ENCODE assay signal across 33 cellular contexts in the genomic region with DNA sequence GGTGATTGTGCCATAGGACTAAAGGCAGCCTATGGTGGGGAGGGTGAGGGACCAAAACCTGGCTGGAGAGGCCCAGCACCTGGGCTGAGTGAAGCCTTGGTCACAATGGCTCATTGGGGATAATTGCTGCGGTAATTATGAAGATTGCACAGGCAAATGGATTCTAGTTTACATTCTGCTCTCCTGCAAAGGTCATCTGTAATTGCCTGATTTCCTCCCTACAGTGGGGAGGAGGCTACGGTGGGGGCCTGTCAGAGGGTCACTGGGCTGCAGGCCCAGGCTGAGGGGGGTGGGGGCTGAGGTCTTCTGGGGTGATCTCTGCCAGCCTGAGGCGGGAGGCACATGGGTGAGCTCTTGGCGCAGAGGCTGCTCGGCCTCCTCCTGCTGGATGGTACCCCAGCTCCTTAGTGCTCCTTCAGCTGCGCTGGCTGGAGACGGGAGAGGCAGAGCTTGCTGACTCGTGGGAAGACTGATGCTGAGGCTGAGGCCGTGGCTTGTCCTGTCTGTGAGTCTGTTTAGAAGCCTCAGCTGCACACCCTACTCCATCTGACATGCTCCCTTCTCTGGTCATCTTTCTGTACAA. TPM values are rescaled to one million over a fixed set of nuclear protein-coding genes. Genes with fewer than 3 reads are reported as not detected.
DNase-seq lines count a peak whose midpoint lies in the region; ATAC-seq and TF ChIP-seq lines count a peak whose summit lies in the region.
"Had no signal": no experiment of that assay in that cellular context is flagged by ENCODE, and none has a peak within 500 bp of the region (broad histone marks: within the 10 kb centered on the region; RNA-seq: fewer than 3 reads in every experiment).

No MANE protein-coding gene starts in this region.

- H3K27ac ChIP-seq in RWPE2 (ENCODE audit: poor library complexity, severe bottlenecking) (no peak overlapping the region), upper lobe of left lung (no peak overlapping the region), SJCRH30 (no peak overlapping the region)
- H3K27ac ChIP-seq: ascending aorta, coronary artery, epithelial cell of prostate, neural progenitor cell, right atrium auricular region, VCaP had no signal

- peak; percentile 59 for DNase-seq in activated effector memory CD4-positive, alpha-beta T cell treated with anti-CD3 and anti-CD28 coated beads, Interleukin-2, amount 50 U/mL, for 16 hours
- no peak for DNase-seq in activated effector memory CD4-positive, alpha-beta T cell treated with Interleukin-2 at 50 U/mL for 16 hours
- DNase-seq in NCI-H1930 (lab: John Stamatoyannopoulos, UW) (peak; percentile 74 to 80), RWPE2 (ENCODE audit: low spot score) (peak; percentile 42), upper lobe of left lung (no peak), SJCRH30 (no peak), SW 1271 (lab: John Stamatoyannopoulos, UW) (no peak)
- DNase-seq: activated CD4-positive, alpha-beta T cell treated with anti-CD3 and anti-CD28 coated beads for 4 hours; activated CD8-positive, alpha-beta memory T cell treated with anti-CD3 and anti-CD28 coated beads for 24 hours; CD4-positive, CD25-positive, alpha-beta regulatory T cell; effector CD8-positive, alpha-beta T cell; hypothalamus; immature natural killer cell; mesendoderm; NCI-H1048; NCI-H2171; NCI-H510A treated with DMSO at 0.1 percent for 48 hours; SHP77; small intestine; stimulated activated naive CD4-positive, alpha-beta T cell; T-helper 9 cell had no signal

- no peaks in the 10 kb centered on the region for H3K27me3 ChIP-seq in RWPE2 (ENCODE audit: insufficient read depth, poor library complexity, severe bottlenecking)
- H3K27me3 ChIP-seq in upper lobe of left lung: no peaks in the 10 kb centered on the region
- H3K27me3 ChIP-seq in SJCRH30: no peaks in the 10 kb centered on the region
- H3K27me3 ChIP-seq: ascending aorta, neural progenitor cell, right atrium auricular region had no signal

- H3K9me3 ChIP-seq in RWPE2 (ENCODE audit: severe bottlenecking): no peaks in the 10 kb centered on the region
- peaks cover 0 to 15% (median 7%) of the 10 kb centered on the region in 4 donors for H3K9me3 ChIP-seq in upper lobe of left lung
- no peaks in the 10 kb centered on the region; the same call in 1 of the 2 replicates for H3K9me3 ChIP-seq in SJCRH30 (replicated peaks)

- TF ChIP-seq EP300 in upper lobe of left lung (IDR thresholded peaks at IDR 0.05): no peak

- no peak for TF ChIP-seq POLR2A in upper lobe of left lung (IDR thresholded peaks at IDR 0.05)

- TF ChIP-seq CTCF in RWPE2 (IDR thresholded peaks at IDR 0.05; ENCODE audit: poor library complexity, severe bottlenecking): no peak
- no peak for TF ChIP-seq CTCF in upper lobe of left lung (IDR thresholded peaks at IDR 0.05)

- ATAC-seq in RWPE2 (ENCODE audit: low read depth): no peak
- ATAC-seq in upper lobe of left lung (ENCODE audit: low FRiP score in 2 of 2): no peak
- no peak for ATAC-seq in HG02852 (IDR thresholded peaks at IDR 0.05; ENCODE audit: unreplicated experiment)
- ATAC-seq: left lobe of liver had no signal

- H3K4me1 ChIP-seq in RWPE2 (ENCODE audit: insufficient read depth, poor library complexity, severe bottlenecking): no peaks in the 10 kb centered on the region
- no peaks in the 10 kb centered on the region for H3K4me1 ChIP-seq in upper lobe of left lung
- no peaks in the 10 kb centered on the region for H3K4me1 ChIP-seq in SJCRH30
- H3K4me1 ChIP-seq: ascending aorta had no signal

- 51 to 68% methylated on average over 4 to 9 of the region's 9 CpGs for WGBS in upper lobe of left lung, 2 donors

- H3K4me3 ChIP-seq in RWPE2 (ENCODE audit: severe bottlenecking) (no peak overlapping the region), upper lobe of left lung (no peak overlapping the region), SJCRH30 (no peak overlapping the region)
- H3K4me3 ChIP-seq: ascending aorta, coronary artery, neural progenitor cell, right atrium auricular region had no signal

- H3K36me3 ChIP-seq in RWPE2 (ENCODE audit: low read depth) (no peaks in the 10 kb centered on the region), upper lobe of left lung (no peaks in the 10 kb centered on the region), SJCRH30 (no peaks in the 10 kb centered on the region)
- H3K36me3 ChIP-seq: ascending aorta, neural progenitor cell, right atrium auricular region had no signal

RNA-seq across cellular contexts. Expression of gene PACSIN1, which starts 30.3 kb away (rescaled TPM):
- 1 to 10 TPM in 1 of 6 donors, under 1 TPM in 2, not detected in 3; 0.06 to 3.0 (median 0.17) TPM for total RNA-seq in upper lobe of left lung
- total RNA-seq in SJCRH30 (2014; rRNA removed; shearing (Covaris generic)): not detected in 2 replicates
- total RNA-seq: ascending aorta, Daoy, glomerular endothelial cell, HT1080, left lobe of liver had no signal

RNA-seq across cellular contexts. Expression of gene SPDEF, which starts 59.9 kb away (rescaled TPM):
- total RNA-seq in upper lobe of left lung: 1 to 10 TPM in 5 of 6 donors, under 1 TPM in 1; 0.61 to 5.2 (median 3.8) TPM
- total RNA-seq in SJCRH30 (2014; rRNA removed; shearing (Covaris generic)): not detected in 2 replicates
- total RNA-seq: ascending aorta, Daoy, glomerular endothelial cell, myocyte had no signal

Comparison
In these comparisons a context has a peak if more than half of its experiments do, and no peak if none do; other contexts are left out.
1. DNase-seq: peak in activated effector memory CD4-positive, alpha-beta T cell treated with anti-CD3 and anti-CD28 coated beads, Interleukin-2, amount 50 U/mL, for 16 hours (single experiment), NCI-H1930 (2 of 2) and RWPE2 (single experiment); none in activated effector memory CD4-positive, alpha-beta T cell treated with Interleukin-2 at 50 U/mL for 16 hours (single experiment), upper lobe of left lung (0 of 2), SJCRH30 (0 of 2) and SW 1271 (0 of 2).